ENCODE assay signal across 28 cellular contexts in genomic region chr15:45498701-45499100, GRCh38.
"Had no signal": no experiment of that assay in that cellular context is flagged by ENCODE, and none has a peak within 500 bp of the region (broad histone marks: within the 10 kb centered on the region; RNA-seq: fewer than 3 reads in every experiment).

No MANE protein-coding gene starts in this region.

- H3K4me3 ChIP-seq: ascending aorta, coronary artery, dorsolateral prefrontal cortex had no signal

- H3K4me3 Mint-ChIP-seq: activated CD4-positive, alpha-beta memory T cell treated with anti-CD3 and anti-CD28 coated beads for 36 hours; activated CD4-positive, alpha-beta T cell treated with anti-CD3 and anti-CD28 coated beads for 36 hours; activated CD4-positive, alpha-beta T cell treated with anti-CD3 and anti-CD28 coated beads, Interleukin-2, amount 10 ng/mL, durations not matched to agents 24 days and 14 days; activated CD8-positive, alpha-beta memory T cell treated with anti-CD3 and anti-CD28 coated beads, Interleukin-2, amount 10 ng/mL, durations not matched to agents 7 days and 5 days; activated CD8-positive, alpha-beta T cell treated with anti-CD3 and anti-CD28 coated beads, Interleukin-2, amount 10 ng/mL, durations not matched to agents 7 days and 5 days; activated naive CD4-positive, alpha-beta T cell treated with anti-CD3 and anti-CD28 coated beads, Interleukin-2, amount 10 ng/mL, durations not matched to agents 7 days and 5 days; activated naive CD8-positive, alpha-beta T cell treated with anti-CD3 and anti-CD28 coated beads, Interleukin-2, amount 10 ng/mL, durations not matched to agents 7 days and 5 days; dendritic cell treated with granulocyte-macrophage colony-stimulating factor and Interleukin-4, amounts not matched to agents 40 ng/mL and 50 ng/mL, for 4 days; endodermal cell; T-cell; T-helper 1 cell treated with Interleukin-12 subunit alpha and Interleukin-12 subunit beta and Interleukin-4 antibody, amounts not matched to agents 30 μg/mL and 1 μg/mL, for 36 hours had no signal

- H3K4me1 Mint-ChIP-seq: activated CD4-positive, alpha-beta T cell treated with anti-CD3 and anti-CD28 coated beads for 36 hours; activated CD4-positive, alpha-beta T cell treated with anti-CD3 and anti-CD28 coated beads, Interleukin-2, amount 10 ng/mL, durations not matched to agents 24 days and 14 days; activated CD8-positive, alpha-beta memory T cell treated with anti-CD3 and anti-CD28 coated beads, Interleukin-2, amount 10 ng/mL, durations not matched to agents 7 days and 5 days; activated naive CD4-positive, alpha-beta T cell treated with anti-CD3 and anti-CD28 coated beads, Interleukin-2, amount 10 ng/mL, durations not matched to agents 7 days and 5 days; activated naive CD8-positive, alpha-beta T cell treated with anti-CD3 and anti-CD28 coated beads, Interleukin-2, amount 10 ng/mL, durations not matched to agents 7 days and 5 days; T-cell had no signal

- DNase-seq: activated CD4-positive, alpha-beta memory T cell treated with anti-CD3 and anti-CD28 coated beads for 36 hours; activated CD4-positive, alpha-beta T cell treated with anti-CD3 and anti-CD28 coated beads for 36 hours; activated CD4-positive, CD25-positive, alpha-beta regulatory T cell; activated CD4-positive, CD25-positive, alpha-beta regulatory T cell treated with anti-CD3 and anti-CD28 coated beads, Interleukin-2, amount 50 U/mL, for 72 hours; activated CD8-positive, alpha-beta memory T cell treated with anti-CD3 and anti-CD28 coated beads, Interleukin-2, amount 10 ng/mL, durations not matched to agents 7 days and 5 days; activated CD8-positive, alpha-beta memory T cell treated with anti-CD3 and anti-CD28 coated beads, Interleukin-2, amount 50 U/mL, for 4 hours; activated CD8-positive, alpha-beta T cell treated with anti-CD3 and anti-CD28 coated beads, Interleukin-2, amount 10 ng/mL, durations not matched to agents 7 days and 5 days; activated gamma-delta T cell; activated naive CD4-positive, alpha-beta T cell; activated naive CD4-positive, alpha-beta T cell treated with anti-CD3 and anti-CD28 coated beads, Interleukin-2, amount 10 ng/mL, durations not matched to agents 7 days and 5 days; activated naive CD8-positive, alpha-beta T cell treated with anti-CD3 and anti-CD28 coated beads, Interleukin-2, amount 10 ng/mL, durations not matched to agents 7 days and 5 days; activated T-cell treated with anti-CD3 and anti-CD28 coated beads, Interleukin-2, amount 50 U/mL, for 1 hour; activated T-cell treated with anti-CD3 and anti-CD28 coated beads, Interleukin-2, amount 50 U/mL, for 48 hours; central memory CD4-positive, alpha-beta T cell; cerebellar nuclear complex; dorsolateral prefrontal cortex; effector memory CD4-positive, alpha-beta T cell; endodermal cell; head of caudate nucleus; T-cell; T1000 had no signal

- H3K36me3 Mint-ChIP-seq: activated CD4-positive, alpha-beta memory T cell treated with anti-CD3 and anti-CD28 coated beads for 36 hours; activated CD8-positive, alpha-beta memory T cell treated with anti-CD3 and anti-CD28 coated beads, Interleukin-2, amount 10 ng/mL, durations not matched to agents 7 days and 5 days; activated naive CD4-positive, alpha-beta T cell treated with anti-CD3 and anti-CD28 coated beads, Interleukin-2, amount 10 ng/mL, durations not matched to agents 7 days and 5 days; activated naive CD4-positive, alpha-beta T cell treated with anti-CD3 and anti-CD28 coated beads, Interleukin-2, amount 50 U/mL, for 72 hours; activated naive CD8-positive, alpha-beta T cell treated with anti-CD3 and anti-CD28 coated beads, Interleukin-2, amount 10 ng/mL, durations not matched to agents 7 days and 5 days had no signal

- H3K27me3 Mint-ChIP-seq: activated CD4-positive, alpha-beta memory T cell treated with anti-CD3 and anti-CD28 coated beads for 36 hours; activated CD4-positive, alpha-beta T cell treated with anti-CD3 and anti-CD28 coated beads for 36 hours; activated CD4-positive, alpha-beta T cell treated with anti-CD3 and anti-CD28 coated beads, Interleukin-2, amount 10 ng/mL, durations not matched to agents 24 days and 14 days; activated CD8-positive, alpha-beta memory T cell treated with anti-CD3 and anti-CD28 coated beads, Interleukin-2, amount 10 ng/mL, durations not matched to agents 7 days and 5 days; activated naive CD4-positive, alpha-beta T cell treated with anti-CD3 and anti-CD28 coated beads, Interleukin-2, amount 10 ng/mL, durations not matched to agents 7 days and 5 days; activated naive CD8-positive, alpha-beta T cell treated with anti-CD3 and anti-CD28 coated beads, Interleukin-2, amount 10 ng/mL, durations not matched to agents 7 days and 5 days; dendritic cell treated with granulocyte-macrophage colony-stimulating factor and Interleukin-4, amounts not matched to agents 40 ng/mL and 50 ng/mL, for 4 days; T-cell had no signal

- H3K9me3 ChIP-seq: ascending aorta had no signal

- H3K27ac Mint-ChIP-seq: activated CD4-positive, alpha-beta memory T cell treated with anti-CD3 and anti-CD28 coated beads for 36 hours; activated CD4-positive, alpha-beta T cell treated with anti-CD3 and anti-CD28 coated beads for 36 hours; activated CD4-positive, alpha-beta T cell treated with anti-CD3 and anti-CD28 coated beads, Interleukin-2, amount 10 ng/mL, durations not matched to agents 24 days and 14 days; activated CD8-positive, alpha-beta memory T cell treated with anti-CD3 and anti-CD28 coated beads, Interleukin-2, amount 10 ng/mL, durations not matched to agents 7 days and 5 days; activated CD8-positive, alpha-beta T cell treated with anti-CD3 and anti-CD28 coated beads, Interleukin-2, amount 10 ng/mL, durations not matched to agents 7 days and 5 days; activated naive CD4-positive, alpha-beta T cell treated with anti-CD3 and anti-CD28 coated beads, Interleukin-2, amount 10 ng/mL, durations not matched to agents 7 days and 5 days; activated naive CD4-positive, alpha-beta T cell treated with anti-CD3 and anti-CD28 coated beads, Interleukin-2, amount 50 U/mL, for 72 hours; activated naive CD8-positive, alpha-beta T cell treated with anti-CD3 and anti-CD28 coated beads, Interleukin-2, amount 10 ng/mL, durations not matched to agents 7 days and 5 days; dendritic cell treated with granulocyte-macrophage colony-stimulating factor and Interleukin-4, amounts not matched to agents 40 ng/mL and 50 ng/mL, for 4 days; endodermal cell; T-cell; T-helper 1 cell treated with Interleukin-12 subunit alpha and Interleukin-12 subunit beta and Interleukin-4 antibody, amounts not matched to agents 30 μg/mL and 1 μg/mL, for 36 hours had no signal

- FAIRE-seq: frontal cortex had no signal

- H3K9me3 Mint-ChIP-seq: activated CD4-positive, alpha-beta memory T cell treated with anti-CD3 and anti-CD28 coated beads for 36 hours; activated CD4-positive, alpha-beta T cell treated with anti-CD3 and anti-CD28 coated beads, Interleukin-2, amount 10 ng/mL, durations not matched to agents 24 days and 14 days; activated naive CD4-positive, alpha-beta T cell treated with anti-CD3 and anti-CD28 coated beads, Interleukin-2, amount 10 ng/mL, durations not matched to agents 7 days and 5 days; activated naive CD4-positive, alpha-beta T cell treated with anti-CD3 and anti-CD28 coated beads, Interleukin-2, amount 50 U/mL, for 72 hours; activated naive CD8-positive, alpha-beta T cell treated with anti-CD3 and anti-CD28 coated beads, Interleukin-2, amount 10 ng/mL, durations not matched to agents 7 days and 5 days; dendritic cell treated with granulocyte-macrophage colony-stimulating factor and Interleukin-4, amounts not matched to agents 40 ng/mL and 50 ng/mL, for 4 days; endodermal cell; T-cell; T-helper 1 cell treated with Interleukin-12 subunit alpha and Interleukin-12 subunit beta and Interleukin-4 antibody, amounts not matched to agents 30 μg/mL and 1 μg/mL, for 36 hours had no signal

- H3K4me1 ChIP-seq: ascending aorta had no signal

- H3K27me3 ChIP-seq: ascending aorta, dorsolateral prefrontal cortex had no signal

- H3K27ac ChIP-seq: ascending aorta, coronary artery had no signal
